Comparison of ENCODE assay signal across 18 cellular contexts in the genomic region with DNA sequence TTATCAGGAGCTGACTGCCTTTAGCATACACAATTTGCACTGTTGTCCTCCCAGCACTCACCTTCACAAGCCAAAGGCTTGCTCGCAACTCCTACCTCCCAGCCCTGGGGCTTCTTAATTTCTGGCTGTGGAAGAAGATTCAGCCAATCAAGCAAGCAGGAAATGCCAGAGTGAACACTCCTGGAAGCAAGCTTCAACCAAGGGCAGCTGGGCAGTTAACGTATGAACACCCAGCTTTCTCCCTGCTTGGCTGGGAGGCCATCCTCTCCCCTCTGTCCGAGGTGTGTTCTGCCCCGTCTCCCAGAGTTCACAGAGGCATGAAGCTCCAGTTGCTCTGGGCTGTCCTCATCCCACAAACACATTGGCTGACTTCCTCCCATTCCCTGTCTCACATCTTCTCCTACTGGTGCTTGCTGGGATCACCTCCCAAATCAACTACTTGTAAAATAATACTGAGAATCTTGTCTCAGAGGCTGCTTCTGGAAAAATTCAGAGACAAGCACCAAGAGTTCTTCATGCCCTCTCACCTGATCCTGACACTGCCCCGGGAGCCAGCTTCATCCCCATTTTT. TPM values are rescaled to one million over a fixed set of nuclear protein-coding genes. Genes with fewer than 3 reads are reported as not detected.
DNase-seq lines count a peak whose midpoint lies in the region; ATAC-seq and TF ChIP-seq lines count a peak whose summit lies in the region.
"Had no signal": no experiment of that assay in that cellular context is flagged by ENCODE, and none has a peak within 500 bp of the region (broad histone marks: within the 10 kb centered on the region; RNA-seq: fewer than 3 reads in every experiment).

No MANE protein-coding gene starts in this region.

- no peak overlapping the region for H3K4me3 ChIP-seq in PC-3 (ENCODE audit: low read length)
- H3K4me3 ChIP-seq in fibroblast of mammary gland (ENCODE audit: control insufficient read depth, low read depth, low read length) = no peak overlapping the region
- no peak overlapping the region for H3K4me3 ChIP-seq in osteoblast (ENCODE audit: insufficient read depth, low read length)
- H3K4me3 ChIP-seq in upper lobe of right lung = no peak overlapping the region
- H3K4me3 ChIP-seq: esophagus squamous epithelium, thoracic aorta had no signal

- POLR2A ChIA-PET in PC-3 (lab: Charles Lee; ENCODE audit: unreplicated experiment) = no interaction called here
- POLR2A ChIA-PET in GM10248 (lab: Yijun Ruan, JAX) = interaction anchor here (0.7 kb wide), 3 partner anchors 478 to 1062 kb away, joined by 3 to 4 read pairs (median 4); no protein-coding TSS in a partner anchor

- peak; percentile 61 for ATAC-seq in PC-3
- no peak for ATAC-seq in upper lobe of right lung
- ATAC-seq: left cardiac atrium had no signal

- H3K9ac ChIP-seq in PC-3 (ENCODE audit: low read length) = no peak overlapping the region

- no peaks in the 10 kb centered on the region for H3F3A ChIP-seq in PC-3 (ENCODE audit: low read length, unreplicated experiment)

- no peaks in the 10 kb centered on the region for H3K9me2 ChIP-seq in PC-3 (replicated peaks; ENCODE audit: low read length)

- H3K27me3 ChIP-seq in PC-3 (ENCODE audit: low read length) (peaks cover 5% of the 10 kb centered on the region; the same call in 1 of the 2 replicates), osteoblast (ENCODE audit: insufficient read depth, low read length) (no peaks in the 10 kb centered on the region), upper lobe of right lung (peaks cover 16% of the 10 kb centered on the region)

- H3K27ac ChIP-seq in PC-3 (ENCODE audit: low read length) (no peak overlapping the region), osteoblast (ENCODE audit: low read depth, low read length) (no peak overlapping the region), upper lobe of right lung (no peak overlapping the region)
- H3K27ac ChIP-seq: 22Rv1, esophagus squamous epithelium, thoracic aorta had no signal

- no peak; the same call in 1 of the 2 replicates for TF ChIP-seq CTCF in PC-3 (conservative IDR thresholded peaks at IDR 0.05; ENCODE audit: low read depth, low read length)
- TF ChIP-seq CTCF in fibroblast of mammary gland (conservative IDR thresholded peaks at IDR 0.05; ENCODE audit: control insufficient read depth, insufficient read depth, low read depth, low read length) = peak; percentile 29
- TF ChIP-seq CTCF in osteoblast (IDR thresholded peaks at IDR 0.05; ENCODE audit: extremely low read depth, low read depth, low read length) = peak; percentile 22
- TF ChIP-seq CTCF in GM10248 (IDR thresholded peaks at IDR 0.05; ENCODE audit: control extremely low read depth, extremely low read depth, low read depth, missing control alignments) = no peak
- no peak for TF ChIP-seq CTCF in upper lobe of right lung (IDR thresholded peaks at IDR 0.05)

- CTCF ChIA-PET in PC-3 (lab: Charles Lee) (interaction anchor here (0.6 to 0.7 kb wide), 2 partner anchors 250 to 403 kb away, joined by 5 to 12 read pairs; no protein-coding TSS in a partner anchor), GM10248 (lab: Yijun Ruan, JAX) (interaction anchor here (0.7 to 1.3 kb wide), 2 partner anchors 100 to 639 kb away, joined by 3 read pairs; no protein-coding TSS in a partner anchor)

- H3K79me2 ChIP-seq in PC-3 (ENCODE audit: low read length) = no peaks in the 10 kb centered on the region
- no peaks in the 10 kb centered on the region for H3K79me2 ChIP-seq in osteoblast (ENCODE audit: insufficient read depth, low read length)

- intact Hi-C loops in PC-3 (cut with micrococcal nuclease) (no loop called here), upper lobe of right lung (cut with DNase I) (no loop called here)

- H3K9me3 ChIP-seq in PC-3 (ENCODE audit: low read length) = no peaks in the 10 kb centered on the region
- H3K9me3 ChIP-seq in osteoblast (ENCODE audit: low read depth, low read length) = no peaks in the 10 kb centered on the region
- no peaks in the 10 kb centered on the region for H3K9me3 ChIP-seq in upper lobe of right lung
- H3K9me3 ChIP-seq: esophagus squamous epithelium, thoracic aorta had no signal

- H3K36me3 ChIP-seq in PC-3 (ENCODE audit: low read depth, low read length) = no peaks in the 10 kb centered on the region
- no peaks in the 10 kb centered on the region for H3K36me3 ChIP-seq in osteoblast (ENCODE audit: insufficient read depth, low read length)
- no peaks in the 10 kb centered on the region for H3K36me3 ChIP-seq in upper lobe of right lung
- H3K36me3 ChIP-seq: esophagus squamous epithelium, thoracic aorta had no signal

- H2AFZ ChIP-seq in PC-3 (ENCODE audit: low read length) = peak overlapping the region; percentile 31
- H2AFZ ChIP-seq in osteoblast (ENCODE audit: low read length) = peak overlapping the region; percentile 74

- H4K20me1 ChIP-seq in PC-3 (ENCODE audit: low read length) (no peaks in the 10 kb centered on the region), osteoblast (ENCODE audit: insufficient read depth, low read length) (no peaks in the 10 kb centered on the region)

- H3K4me2 ChIP-seq in PC-3 (ENCODE audit: low read length) = no peak overlapping the region
- no peak overlapping the region for H3K4me2 ChIP-seq in osteoblast (ENCODE audit: insufficient read depth, low read length)

- H3K4me1 ChIP-seq in PC-3 (ENCODE audit: insufficient read depth, low read length) = no peaks in the 10 kb centered on the region
- H3K4me1 ChIP-seq in osteoblast (ENCODE audit: insufficient read depth, low read length) = no peaks in the 10 kb centered on the region
- H3K4me1 ChIP-seq in upper lobe of right lung = no peaks in the 10 kb centered on the region
- H3K4me1 ChIP-seq: esophagus squamous epithelium had no signal

- DNase-seq in DMS 273 (lab: John Stamatoyannopoulos, UW; ENCODE audit: unreplicated experiment) (peak; percentile 34), DMS 273 treated with DMSO at 0.1 percent for 48 hours (lab: John Stamatoyannopoulos, UW) (no peak), PC-3 (peak; percentile 37), fibroblast of mammary gland (ENCODE audit: low read depth) (peak; percentile 31), osteoblast (ENCODE audit: insufficient read length, low spot score, missing footprints) (peak; percentile 89), GM10248 (ENCODE audit: extremely low spot score) (no peak), upper lobe of right lung (no peak)
- DNase-seq in effector CD4-positive, alpha-beta T cell = no peak
- DNase-seq: activated CD4-positive, alpha-beta memory T cell treated with anti-CD3 and anti-CD28 coated beads for 36 hours; activated naive CD4-positive, alpha-beta T cell treated with anti-CD3 and anti-CD28 coated beads for 36 hours; DMS79; esophagus squamous epithelium; left cardiac atrium; NCI-H1436; NK-92 treated with Interleukin-12 subunit alpha and Interleukin-12 subunit beta, amount 100 ng/mL, for 24 hours; SW 1271 had no signal

- BruUV-seq in PC-3 (replicated peaks; lab: Mats Ljungman, UMichigan) = no TSS peak

RNA-seq across cellular contexts. Expression of a gene that starts 15.3 kb away (rescaled TPM):
- total RNA-seq in PC-3 (2014; rRNA removed) (75.7 and 77.3 TPM in 2 replicates), osteoblast (70.1 and 81.1 TPM in 2 replicates), upper lobe of right lung (145 TPM)

Comparison
In these comparisons a context has a peak if more than half of its experiments do, and no peak if none do; other contexts are left out.
1. DNase-seq: peak in DMS 273 (single experiment), PC-3 (single experiment), fibroblast of mammary gland (single experiment) and osteoblast (single experiment); none in DMS 273 treated with DMSO at 0.1 percent for 48 hours (single experiment), GM10248 (single experiment), effector CD4-positive, alpha-beta T cell (single experiment) and upper lobe of right lung (single experiment).
2. CTCF ChIP-seq: peak in fibroblast of mammary gland (single experiment) and osteoblast (single experiment); none in PC-3 (single experiment), GM10248 (single experiment) and upper lobe of right lung (single experiment).